23 cellular contexts compared by ENCODE assay signal in the genomic region with DNA sequence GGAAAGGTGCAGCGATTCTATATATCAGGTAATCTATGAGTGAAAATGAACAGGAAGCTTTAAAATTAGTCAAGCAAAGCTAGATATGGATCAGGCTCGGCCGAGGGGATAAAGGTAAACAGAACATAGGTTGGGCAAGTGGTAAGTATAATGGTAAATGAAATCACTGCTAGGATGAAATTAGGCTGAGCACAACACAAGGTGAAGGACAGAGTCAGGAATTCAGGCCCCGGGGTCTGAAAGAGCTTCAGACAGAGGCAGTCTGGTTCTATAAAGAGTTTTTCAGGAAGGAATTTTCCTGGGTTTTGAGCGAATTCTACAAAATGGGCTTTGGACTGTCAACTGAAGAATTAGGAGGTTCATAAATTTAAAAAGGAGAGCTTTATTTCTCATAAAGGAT.
"Had no signal": no experiment of that assay in that cellular context is flagged by ENCODE, and none has a peak within 500 bp of the region (broad histone marks: within the 10 kb centered on the region; RNA-seq: fewer than 3 reads in every experiment).

No MANE protein-coding gene starts in this region.

- H3K27me3 ChIP-seq: breast epithelium, heart left ventricle, left lung, right atrium auricular region, suprapubic skin, tibial artery had no signal

- H3K4me1 ChIP-seq: breast epithelium, heart left ventricle, left lung, lower lobe of right lung, right atrium auricular region, suprapubic skin, tibial artery had no signal

- H3K36me3 ChIP-seq: breast epithelium, heart left ventricle, left lung, lower lobe of right lung, right atrium auricular region, suprapubic skin, tibial artery had no signal

- H3K4me3 ChIP-seq: breast epithelium, heart left ventricle, left lung, lower lobe of right lung, right atrium auricular region, suprapubic skin, tibial artery had no signal

- H3K27ac ChIP-seq: breast epithelium, heart left ventricle, left lung, lower lobe of right lung, right atrium auricular region, suprapubic skin, tibial artery had no signal

- DNase-seq: activated CD4-positive, alpha-beta T cell treated with anti-CD3 and anti-CD28 coated beads for 1 hour; activated CD4-positive, alpha-beta T cell treated with anti-CD3 and anti-CD28 coated beads, Interleukin-2, amount 10 ng/mL, durations not matched to agents 7 days and 5 days; activated CD8-positive, alpha-beta T cell treated with anti-CD3 and anti-CD28 coated beads for 36 hours; activated naive CD8-positive, alpha-beta T cell treated with anti-CD3 and anti-CD28 coated beads, Interleukin-2, amount 50 U/mL, for 24 hours; activated T-cell treated with anti-CD3 and anti-CD28 coated beads, Interleukin-2, amount 50 U/mL, for 4 hours; amygdala; central memory CD4-positive, alpha-beta T cell; endodermal cell; heart left ventricle; hypothalamus; immature natural killer cell; kidney glomerular epithelial cell; left lung; lower lobe of right lung; mesenchymal stem cell; naive B cell; stimulated activated CD4-positive, alpha-beta T cell treated with anti-CD3 and anti-CD28 coated beads, Interleukin-15, amount 100 ng/mL, for 24 hours; stimulated activated naive CD4-positive, alpha-beta T cell; T-helper 2 cell; tibial artery had no signal

- H3K9me3 ChIP-seq: breast epithelium, heart left ventricle, lower lobe of right lung, right atrium auricular region, suprapubic skin, tibial artery had no signal
